8 cellular contexts compared by ENCODE assay signal in genomic region chr7:42236266-42237161, GRCh38. TPM values are rescaled to one million over a fixed set of nuclear protein-coding genes. Genes with fewer than 3 reads are reported as not detected.
DNase-seq lines count a peak whose midpoint lies in the region; ATAC-seq and TF ChIP-seq lines count a peak whose summit lies in the region.

No MANE protein-coding gene starts in this region.

- CTCF ChIA-PET in WTC11 (lab: Charles Lee) = no interaction called here

- H3K27me3 Mint-ChIP-seq in WTC11 (ENCODE audit: low read depth) (peaks cover 32% of the 10 kb centered on the region), neural crest cell (ENCODE audit: low read depth) (no peaks in the 10 kb centered on the region)

- H3K36me3 Mint-ChIP-seq in WTC11 = no peaks in the 10 kb centered on the region
- H3K36me3 Mint-ChIP-seq in neural crest cell (ENCODE audit: low read depth) = peaks cover 3% of the 10 kb centered on the region

- H3K9me3 Mint-ChIP-seq in WTC11 = no peaks in the 10 kb centered on the region
- H3K9me3 Mint-ChIP-seq in neural crest cell = no peaks in the 10 kb centered on the region

- DNase-seq in activated CD4-positive, alpha-beta T cell treated with anti-CD3 and anti-CD28 coated beads for 48 hours = peak; percentile 7
- DNase-seq in activated CD4-positive, alpha-beta T cell treated with anti-CD3 and anti-CD28 coated beads for 1 hour = no peak
- DNase-seq in WTC11 (ENCODE audit: low spot score) = peak; percentile 71
- DNase-seq in fibroblast of villous mesenchyme (ENCODE audit: low read depth) = peak; percentile 77
- peak; percentile 55 for DNase-seq in neural crest cell (ENCODE audit: low read depth, low spot score)
- DNase-seq in central memory CD4-positive, alpha-beta T cell = no peak

- POLR2A ChIA-PET in WTC11 (lab: Charles Lee) = interaction anchor here (1.0 kb wide), 1 partner anchor 8 kb away, joined by 4 read pairs; no protein-coding TSS in a partner anchor

- peak overlapping the region; percentile 92 for H3K4me3 ChIP-seq in fibroblast of villous mesenchyme (ENCODE audit: low read depth, low read length)

- H3K27ac Mint-ChIP-seq in WTC11 (peak overlapping the region; percentile 72; the same call in 1 of the 2 replicates), neural crest cell (ENCODE audit: unreplicated experiment) (peak overlapping the region; percentile 96)

- H3K4me3 Mint-ChIP-seq in WTC11 (peak overlapping the region; percentile 89), neural crest cell (peak overlapping the region; percentile 98)

- no peak for TF ChIP-seq CTCF in WTC11 (IDR thresholded peaks at IDR 0.05)
- TF ChIP-seq CTCF in fibroblast of villous mesenchyme (IDR thresholded peaks at IDR 0.05; ENCODE audit: insufficient read depth, low read depth, low read length) = peak; percentile 2
- no peak for TF ChIP-seq CTCF in neural crest cell (conservative IDR thresholded peaks at IDR 0.05)

- H3K4me1 Mint-ChIP-seq in WTC11 (peaks cover 59% of the 10 kb centered on the region), neural crest cell (peaks cover 71% of the 10 kb centered on the region)

- ATAC-seq in HG03025 (IDR thresholded peaks at IDR 0.05; ENCODE audit: low FRiP score, unreplicated experiment) (peak; percentile 11), WTC11 (peak; percentile 23), HG03460 (IDR thresholded peaks at IDR 0.05; ENCODE audit: unreplicated experiment) (no peak)

TF ChIP-seq in WTC11, 78 proteins besides CTCF, POLR2A, EP300 and RAD21 (continues in another document):
- no peak for TF ChIP-seq PREB (CRISPR knock-in tag; IDR thresholded peaks at IDR 0.05; ENCODE audit: borderline replicate concordance)
- peak; percentile 61; the same call in 1 of the 2 replicates for TF ChIP-seq ZBTB21 (CRISPR knock-in tag; IDR thresholded peaks at IDR 0.05; ENCODE audit: borderline replicate concordance)
- TF ChIP-seq E2F1 (CRISPR knock-in tag; IDR thresholded peaks at IDR 0.05) = peak; percentile 55; the same call in 1 of the 2 replicates
- TF ChIP-seq HMGXB4 (CRISPR knock-in tag; IDR thresholded peaks at IDR 0.05) = peak; percentile 57; the same call in 1 of the 2 replicates
- no peak for TF ChIP-seq MYBL2 (CRISPR knock-in tag; IDR thresholded peaks at IDR 0.05)
- no peak for TF ChIP-seq ATF3 (CRISPR knock-in tag; conservative IDR thresholded peaks at IDR 0.05)
- no peak for TF ChIP-seq ZNF138 (CRISPR knock-in tag; conservative IDR thresholded peaks at IDR 0.05)
- TF ChIP-seq TEAD1 (CRISPR knock-in tag; IDR thresholded peaks at IDR 0.05) = no peak
- no peak for TF ChIP-seq IRF1 (CRISPR knock-in tag; IDR thresholded peaks at IDR 0.05)
- 0 out of 2 replicates have a peak, but pooled peaks have one; percentile 25 for TF ChIP-seq SMAD3 (CRISPR knock-in tag; IDR thresholded peaks at IDR 0.05; ENCODE audit: borderline replicate concordance)
- TF ChIP-seq ATF6 (CRISPR knock-in tag; IDR thresholded peaks at IDR 0.05) = no peak
- TF ChIP-seq OVOL2 (CRISPR knock-in tag; IDR thresholded peaks at IDR 0.05; ENCODE audit: borderline replicate concordance) = no peak
- TF ChIP-seq KAT7 (CRISPR knock-in tag; IDR thresholded peaks at IDR 0.05; ENCODE audit: borderline replicate concordance) = 0 out of 2 replicates have a peak, but pooled peaks have one; percentile 5
- no peak for TF ChIP-seq NFYB (CRISPR knock-in tag; conservative IDR thresholded peaks at IDR 0.05; ENCODE audit: low read depth)
- peak; percentile 76; the same call in 1 of the 2 replicates for TF ChIP-seq FOXP1 (CRISPR knock-in tag; IDR thresholded peaks at IDR 0.05; ENCODE audit: borderline replicate concordance)
- peak; percentile 68; the same call in 1 of the 2 replicates for TF ChIP-seq MAX (CRISPR knock-in tag; IDR thresholded peaks at IDR 0.05)
- no peak for TF ChIP-seq CREB1 (CRISPR knock-in tag; IDR thresholded peaks at IDR 0.05)
- no peak; the same call in 1 of the 2 replicates for TF ChIP-seq E2F4 (CRISPR knock-in tag; IDR thresholded peaks at IDR 0.05; ENCODE audit: borderline replicate concordance, low read depth)
- no peak for TF ChIP-seq SP1 (CRISPR knock-in tag; conservative IDR thresholded peaks at IDR 0.05)
- no peak for TF ChIP-seq NR3C1 (CRISPR knock-in tag; conservative IDR thresholded peaks at IDR 0.05; ENCODE audit: low read depth)
- TF ChIP-seq SMAD4 (CRISPR knock-in tag; IDR thresholded peaks at IDR 0.05) = no peak

RNA-seq across cellular contexts. Expression of gene GLI3, which starts 0.5 kb away (rescaled TPM):
- 41.0 to 46.2 TPM (median 42.1 TPM) in 3 replicates for total RNA-seq in WTC11 (2021)
- total RNA-seq in fibroblast of villous mesenchyme = 4.3 and 7.1 TPM in 2 replicates
- 136 and 141 TPM in 2 replicates for total RNA-seq in neural crest cell

Comparison
In these comparisons a context has a peak if more than half of its experiments do, and no peak if none do; other contexts are left out.
1. DNase-seq: peak in activated CD4-positive, alpha-beta T cell treated with anti-CD3 and anti-CD28 coated beads for 48 hours (single experiment), WTC11 (single experiment), fibroblast of villous mesenchyme (single experiment) and neural crest cell (single experiment); none in activated CD4-positive, alpha-beta T cell treated with anti-CD3 and anti-CD28 coated beads for 1 hour (single experiment) and central memory CD4-positive, alpha-beta T cell (single experiment).